8 cellular contexts compared by ENCODE assay signal in the genomic region with DNA sequence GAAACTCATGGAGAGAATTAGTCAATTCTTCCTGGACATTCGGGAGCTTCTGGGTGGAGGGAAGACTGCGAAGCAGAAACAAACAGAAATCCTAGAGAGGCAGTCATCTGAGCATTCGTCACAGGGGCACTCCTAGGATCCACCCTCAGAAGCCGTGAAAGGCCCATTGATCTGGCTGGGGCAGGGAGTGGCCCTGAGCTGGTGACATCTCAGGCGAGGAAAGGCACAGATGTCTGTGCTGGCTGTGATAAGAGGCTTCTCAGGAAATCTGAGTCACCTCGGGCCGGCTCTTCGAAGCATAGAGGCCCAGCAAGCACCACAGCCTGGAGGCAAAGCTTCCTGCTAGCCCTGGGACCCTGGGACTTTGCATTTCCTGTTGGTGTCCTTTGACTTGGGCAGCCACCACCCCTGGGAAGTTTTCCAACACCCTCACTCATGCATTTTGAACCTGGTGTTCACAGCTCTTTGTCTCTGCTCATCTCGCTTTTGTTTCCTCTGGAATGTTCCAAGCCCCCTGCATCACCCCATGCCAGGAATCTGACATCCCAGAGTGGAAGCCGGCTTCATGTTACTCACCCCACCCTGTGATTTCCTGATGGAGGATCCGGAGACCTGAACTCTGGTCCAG. TPM values are rescaled to one million over a fixed set of nuclear protein-coding genes. Genes with fewer than 3 reads are reported as not detected.
DNase-seq lines count a peak whose midpoint lies in the region; ATAC-seq and TF ChIP-seq lines count a peak whose summit lies in the region.

No MANE protein-coding gene starts in this region.

- TF ChIP-seq CTCF in mesothelial cell of epicardium (IDR thresholded peaks at IDR 0.05; ENCODE audit: unreplicated experiment) (no peak), GM20000 (IDR thresholded peaks at IDR 0.05; ENCODE audit: extremely low read depth, missing control alignments) (no peak)

- no peaks in the 10 kb centered on the region for H3K27me3 ChIP-seq in NT2/D1 (ENCODE audit: insufficient read depth, insufficient read length)

- peaks cover 4% of the 10 kb centered on the region for H3K9me3 Mint-ChIP-seq in mesothelial cell of epicardium
- no peaks in the 10 kb centered on the region for H3K9me3 Mint-ChIP-seq in natural killer cell treated with Interleukin-12 subunit alpha and Interleukin-12 subunit beta and Interleukin-15 and Interleukin-18, amount 100 ng/mL, for 72 hours

- no peaks in the 10 kb centered on the region for H3K9me3 ChIP-seq in NT2/D1 (ENCODE audit: insufficient read depth, low read length)

- DNase-seq in CD1c-positive myeloid dendritic cell (ENCODE audit: extremely low spot score) (peak; percentile 34), NT2/D1 (ENCODE audit: low read depth, low spot score) (peak; percentile 77), epidermal melanocyte (ENCODE audit: insufficient read length, low spot score) (peak; percentile 35), mesothelial cell of epicardium (ENCODE audit: low spot score in 2 of 2, unreplicated experiment in 2 of 2) (no peak), GM20000 (ENCODE audit: low spot score) (no peak), KG1 (lab: John Stamatoyannopoulos, UW) (no peak)
- no peak for DNase-seq in natural killer cell treated with Interleukin-12 subunit alpha and Interleukin-12 subunit beta and Interleukin-15 and Interleukin-18, amount 100 ng/mL, for 72 hours (ENCODE audit: low spot score)

- H3K27me3 Mint-ChIP-seq in mesothelial cell of epicardium (ENCODE audit: low read depth): no peaks in the 10 kb centered on the region
- H3K27me3 Mint-ChIP-seq in natural killer cell treated with Interleukin-12 subunit alpha and Interleukin-12 subunit beta and Interleukin-15 and Interleukin-18, amount 100 ng/mL, for 72 hours: no peaks in the 10 kb centered on the region

- H3K4me3 Mint-ChIP-seq in mesothelial cell of epicardium: no peak overlapping the region
- H3K4me3 Mint-ChIP-seq in natural killer cell treated with Interleukin-12 subunit alpha and Interleukin-12 subunit beta and Interleukin-15 and Interleukin-18, amount 100 ng/mL, for 72 hours: no peak overlapping the region

- peaks cover 15% of the 10 kb centered on the region for H3K4me1 Mint-ChIP-seq in mesothelial cell of epicardium
- H3K4me1 Mint-ChIP-seq in natural killer cell treated with Interleukin-12 subunit alpha and Interleukin-12 subunit beta and Interleukin-15 and Interleukin-18, amount 100 ng/mL, for 72 hours (ENCODE audit: low read depth in 2 of 2): peaks cover 0 to 9% of the 10 kb centered on the region in 2 donors

- H3K36me3 Mint-ChIP-seq in mesothelial cell of epicardium: peaks cover 34% of the 10 kb centered on the region
- H3K36me3 Mint-ChIP-seq in natural killer cell treated with Interleukin-12 subunit alpha and Interleukin-12 subunit beta and Interleukin-15 and Interleukin-18, amount 100 ng/mL, for 72 hours: peaks cover 11% of the 10 kb centered on the region

- H3K4me3 ChIP-seq in NT2/D1 (ENCODE audit: insufficient read length, low read depth): no peak overlapping the region

- peak overlapping the region; percentile 16 for H3K9ac ChIP-seq in NT2/D1 (ENCODE audit: insufficient read length, low read depth)

- ATAC-seq in HG03135 (IDR thresholded peaks at IDR 0.05; ENCODE audit: unreplicated experiment): no peak
- no peak for ATAC-seq in natural killer cell treated with Interleukin-12 subunit alpha and Interleukin-12 subunit beta and Interleukin-15 and Interleukin-18, amount 100 ng/mL, for 72 hours

- H3K36me3 ChIP-seq in NT2/D1 (ENCODE audit: insufficient read depth, insufficient read length, low read length): peaks cover 13% of the 10 kb centered on the region

- peaks cover 4% of the 10 kb centered on the region for H3K4me1 ChIP-seq in NT2/D1 (ENCODE audit: insufficient read depth, insufficient read length)

- H3K27ac Mint-ChIP-seq in mesothelial cell of epicardium: peak overlapping the region; percentile 59
- H3K27ac Mint-ChIP-seq in natural killer cell treated with Interleukin-12 subunit alpha and Interleukin-12 subunit beta and Interleukin-15 and Interleukin-18, amount 100 ng/mL, for 72 hours: no peak overlapping the region

RNA-seq across cellular contexts. Expression of gene CDRT4, which starts 23.3 kb away (rescaled TPM):
- 34.1 to 39.7 TPM (median 34.8 TPM) in 3 replicates for total RNA-seq in mesothelial cell of epicardium
- total RNA-seq in natural killer cell treated with Interleukin-12 subunit alpha and Interleukin-12 subunit beta and Interleukin-15 and Interleukin-18, amount 100 ng/mL, for 72 hours: 10 to 100 TPM in 1 of 2 donors, 1 to 10 TPM in 1; 8.3 to 34.0 TPM

Comparison
In these comparisons a context has a peak if more than half of its experiments do, and no peak if none do; other contexts are left out.
1. DNase-seq: peak in CD1c-positive myeloid dendritic cell (single experiment), NT2/D1 (single experiment) and epidermal melanocyte (single experiment); none in mesothelial cell of epicardium (0 of 2), GM20000 (single experiment), natural killer cell treated with Interleukin-12 subunit alpha and Interleukin-12 subunit beta and Interleukin-15 and Interleukin-18, amount 100 ng/mL, for 72 hours (single experiment) and KG1 (single experiment).